ENCODE assay signal across 8 cellular contexts in genomic region chr3:53891500-53892334, GRCh38. TPM values are rescaled to one million over a fixed set of nuclear protein-coding genes. Genes with fewer than 3 reads are reported as not detected.
DNase-seq lines count a peak whose midpoint lies in the region; ATAC-seq lines count a peak whose summit lies in the region.

SELENOK (minus strand) TSS chr3:53891859.

- H3K9me3 ChIP-seq in aorta (ENCODE audit: control insufficient read depth, low read length) = no peaks in the 10 kb centered on the region

- H3K9ac ChIP-seq in rectal smooth muscle tissue (ENCODE audit: low read length) = peak within 1 kb of the TSS; percentile 98

- DNase-seq in NCI-H2081 (lab: John Stamatoyannopoulos, UW) = peak; percentile 96 to 98
- DNase-seq in T1000 (lab: John Stamatoyannopoulos, UW) = peak; percentile 96
- peak; percentile 99 for DNase-seq in astrocyte of the hippocampus (ENCODE audit: low read depth, low spot score)
- peak; percentile 90 for DNase-seq in hepatic stellate cell (ENCODE audit: low spot score)
- peak; percentile 99 for DNase-seq in aorta

- H3K27me3 ChIP-seq in rectal smooth muscle tissue (ENCODE audit: control insufficient read depth, insufficient read depth, low read length) (no peaks in the 10 kb centered on the region), aorta (ENCODE audit: control insufficient read depth in 1 of 2, insufficient read depth in 2 of 2, low read length in 1 of 2) (no peaks in the 10 kb centered on the region)

- H3K27ac ChIP-seq in rectal smooth muscle tissue (ENCODE audit: low read depth, low read length) = peak within 1 kb of the TSS; percentile 90
- H3K27ac ChIP-seq in aorta (ENCODE audit: low read depth in 1 of 2, low read length in 2 of 2) = peak within 1 kb of the TSS; percentile 79 to 80

- peaks cover 11% of the 10 kb centered on the region for H3K4me1 ChIP-seq in rectal smooth muscle tissue (ENCODE audit: control insufficient read depth, insufficient read depth, low read length)
- peaks cover 0 to 9% of the 10 kb centered on the region in 2 donors for H3K4me1 ChIP-seq in aorta (ENCODE audit: control insufficient read depth in 1 of 2, insufficient read depth in 2 of 2, low read length in 2 of 2)

- H3K36me3 ChIP-seq in rectal smooth muscle tissue (ENCODE audit: control insufficient read depth, insufficient read depth, low read length) (no peaks in the 10 kb centered on the region), aorta (ENCODE audit: control insufficient read depth in 1 of 2, insufficient read depth in 2 of 2, low read length in 1 of 2) (no peaks in the 10 kb centered on the region)

- intact Hi-C loops in aorta (cut with DNase I) = loop anchor here in 1 of 2 donors (2.0 to 5.0 kb wide), 3 partner anchors 84 to 545 kb away; partner anchors contain the start of gene DCP1A

- peak within 1 kb of the TSS; percentile 96 for H3K4me3 ChIP-seq in rectal smooth muscle tissue (ENCODE audit: low read length)
- H3K4me3 ChIP-seq in aorta (ENCODE audit: low read length in 2 of 2) = peak within 1 kb of the TSS; percentile 37 to 52

- ATAC-seq in GM18508 (IDR thresholded peaks at IDR 0.05; ENCODE audit: insufficient read depth, unreplicated experiment) = peak; percentile 93
- ATAC-seq in HG03025 (IDR thresholded peaks at IDR 0.05; ENCODE audit: low FRiP score, unreplicated experiment) = peak; percentile 98
- peak; percentile 100 for ATAC-seq in aorta (ENCODE audit: low FRiP score)

- WGBS in aorta, 2 donors = 0 to 1% methylated on average over 72 to 73 of the region's 73 CpGs

RNA-seq across cellular contexts. Expression of gene SELENOK, which starts in this region (rescaled TPM):
- 10 to 100 TPM; 44.0 to 62.3 TPM for total RNA-seq in aorta
- 100 to 1,000 TPM in 1 of 2 donors, 10 to 100 TPM in 1; 94.9 to 115 TPM for polyA plus RNA-seq in aorta

Comparison
In these comparisons a context has a peak if more than half of its experiments do, and no peak if none do; other contexts are left out.
1. Peak in every context shown above with its lines: DNase-seq, ATAC-seq, H3K4me3 ChIP-seq and H3K27ac ChIP-seq.